In genomic region chr3:182601597-182601996, GRCh38 we compare ENCODE assay signal across 9 cellular contexts.
"Had no signal": no experiment of that assay in that cellular context is flagged by ENCODE, and none has a peak within 500 bp of the region (broad histone marks: within the 10 kb centered on the region; RNA-seq: fewer than 3 reads in every experiment).

No MANE protein-coding gene starts in this region.

- H3K4me3 ChIP-seq: GM23248, HAP-1 had no signal

- H3K4me1 ChIP-seq: HAP-1 had no signal

- H3K27ac Mint-ChIP-seq: IgD-negative memory B cell had no signal

- H3K4me1 Mint-ChIP-seq: IgD-negative memory B cell had no signal

- H3K36me3 ChIP-seq: HAP-1 had no signal

- H3K9ac ChIP-seq: GM23248 had no signal

- H3K9me3 ChIP-seq: HAP-1 had no signal

- H3K36me3 Mint-ChIP-seq: IgD-negative memory B cell had no signal

- H3K9me3 Mint-ChIP-seq: IgD-negative memory B cell had no signal

- H3K27me3 Mint-ChIP-seq: IgD-negative memory B cell had no signal

- H3K4me3 Mint-ChIP-seq: IgD-negative memory B cell had no signal

- H3K27ac ChIP-seq: GM23248, HL-60 had no signal

- FAIRE-seq: HepG2 had no signal

- H2AFZ ChIP-seq: GM23248 had no signal

- ATAC-seq: HCT116, HepG2 had no signal

- DNase-seq: GM23248, GOT3, H7, KBM-7 had no signal
